Comparison of ENCODE assay signal across 8 cellular contexts in the genomic region with DNA sequence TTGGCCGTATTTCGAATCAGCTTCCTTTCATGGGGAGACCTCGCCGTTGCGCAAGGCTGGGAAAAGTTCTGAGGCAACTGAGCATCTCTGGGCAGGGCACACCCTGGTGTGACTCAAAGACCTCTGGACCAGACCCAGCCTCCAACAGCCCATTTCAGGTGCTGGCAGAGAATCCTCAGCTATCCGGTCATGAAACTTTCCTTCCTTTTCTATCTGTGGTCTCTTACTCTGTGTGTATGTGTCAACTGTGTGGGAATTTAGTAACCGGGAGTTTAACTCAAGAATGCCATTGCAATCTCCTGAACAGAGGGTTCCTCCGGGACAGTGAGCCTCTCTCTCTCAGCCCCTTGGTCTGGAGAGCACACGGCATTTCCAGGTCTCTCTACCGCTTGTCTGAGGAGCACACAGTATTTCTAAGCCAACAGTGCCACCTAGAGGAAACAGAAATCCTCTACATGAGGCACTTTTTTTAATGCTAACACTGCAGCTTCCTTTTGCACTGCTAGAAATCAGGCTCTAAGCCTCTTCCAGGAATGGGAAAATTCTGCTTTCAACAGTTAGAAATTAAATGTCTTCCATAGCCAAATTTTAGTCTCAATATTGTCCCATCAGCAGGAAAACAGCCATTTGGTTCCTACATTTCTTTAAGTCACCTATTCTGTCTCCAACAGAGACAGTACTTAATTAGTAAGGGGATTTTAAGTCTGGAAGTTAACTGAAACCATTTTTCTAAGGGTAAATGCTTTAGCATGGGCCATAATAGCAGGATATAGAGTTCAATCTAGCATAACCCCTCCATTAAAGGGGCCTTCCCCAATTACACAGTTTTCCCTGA. TPM values are rescaled to one million over a fixed set of nuclear protein-coding genes. Genes with fewer than 3 reads are reported as not detected.
DNase-seq lines count a peak whose midpoint lies in the region; ATAC-seq and TF ChIP-seq lines count a peak whose summit lies in the region.

No MANE protein-coding gene starts in this region.

- WGBS in esophagus muscularis mucosa = 66% methylated on average over 8 of the region's 10 CpGs

- H3K4me3 ChIP-seq in NB4 (ENCODE audit: low read depth, low read length) (no peak overlapping the region), esophagus muscularis mucosa (no peak overlapping the region)

- H3K27me3 ChIP-seq in esophagus muscularis mucosa = no peaks in the 10 kb centered on the region

- no peak for TF ChIP-seq EP300 in esophagus muscularis mucosa (IDR thresholded peaks at IDR 0.05)

- TF ChIP-seq CTCF in NB4 (IDR thresholded peaks at IDR 0.05; ENCODE audit: low read depth, low read length) = peak; percentile 34
- TF ChIP-seq CTCF in esophagus muscularis mucosa (IDR thresholded peaks at IDR 0.05) = peak; percentile 65 to 78 (median 75)

- ATAC-seq in GM19455 (IDR thresholded peaks at IDR 0.05; ENCODE audit: unreplicated experiment) = peak; percentile 74

- H3K9me3 ChIP-seq in esophagus muscularis mucosa = peaks cover 0 to 34% (median 23%) of the 10 kb centered on the region in 4 donors

- no peaks in the 10 kb centered on the region for H3K36me3 ChIP-seq in esophagus muscularis mucosa

- TF ChIP-seq POLR2A in NB4 (IDR thresholded peaks at IDR 0.05; ENCODE audit: extremely low read depth, insufficient read length) (no peak), esophagus muscularis mucosa (IDR thresholded peaks at IDR 0.05; ENCODE audit: low read depth) (no peak)

- intact Hi-C loops in esophagus muscularis mucosa (cut with DNase I) = loop anchor here (2.0 to 10.0 kb wide), 2 partner anchors 194 to 298 kb away; no protein-coding TSS in a partner anchor

- H3K4me1 ChIP-seq in esophagus muscularis mucosa = peaks cover 9 to 17% (median 15%) of the 10 kb centered on the region in 4 donors

- DNase-seq in CMK (ENCODE audit: low read depth) (peak; percentile 49), NB4 (ENCODE audit: low read depth) (peak; percentile 83), T1000 (lab: John Stamatoyannopoulos, UW) (peak; percentile 50), esophagus muscularis mucosa (ENCODE audit: extremely low spot score) (no peak), mucosa of gallbladder (ENCODE audit: low spot score) (peak; percentile 48), HK-2 (ENCODE audit: unreplicated experiment) (no peak), epidermal melanocyte (ENCODE audit: insufficient read length, low spot score) (no peak)

- H3K27ac ChIP-seq in esophagus muscularis mucosa (replicated peaks in 1 of 4) = peak overlapping the region in 2 of 4 donors; percentile 10 to 40

RNA-seq across cellular contexts. Expression of a gene that starts 32.7 kb away (rescaled TPM):
- 100 to 1,000 TPM; 262 to 431 (median 319) TPM for total RNA-seq in esophagus muscularis mucosa
- total RNA-seq in mucosa of gallbladder = 152 TPM

Comparison
In these comparisons a context has a peak if more than half of its experiments do, and no peak if none do; other contexts are left out.
1. DNase-seq: peak in CMK (single experiment), NB4 (single experiment), T1000 (single experiment) and mucosa of gallbladder (single experiment); none in esophagus muscularis mucosa (single experiment), HK-2 (single experiment) and epidermal melanocyte (single experiment).